ENCODE assay signal across 20 cellular contexts in genomic region chr5:94159144-94159543, GRCh38.
DNase-seq lines count a peak whose midpoint lies in the region; ATAC-seq and TF ChIP-seq lines count a peak whose summit lies in the region.
"Had no signal": no experiment of that assay in that cellular context is flagged by ENCODE, and none has a peak within 500 bp of the region (broad histone marks: within the 10 kb centered on the region; RNA-seq: fewer than 3 reads in every experiment).

No MANE protein-coding gene starts in this region.

- no peaks in the 10 kb centered on the region for H3K27me3 Mint-ChIP-seq in neural crest cell (ENCODE audit: low read depth)
- H3K27me3 Mint-ChIP-seq: activated CD4-positive, alpha-beta T cell treated with anti-CD3 and anti-CD28 coated beads, Interleukin-2, amount 10 ng/mL, durations not matched to agents 24 days and 14 days had no signal

- DNase-seq in SIG-M5 treated with dmso at 0.1 percent for 504 hours (lab: John Stamatoyannopoulos, UW; ENCODE audit: unreplicated experiment) (peak; percentile 7), SIG-M5 (lab: John Stamatoyannopoulos, UW) (no peak), RKO (ENCODE audit: low spot score) (peak; percentile 20), neural crest cell (ENCODE audit: low read depth, low spot score) (no peak)
- no peak for DNase-seq in activated CD4-positive, alpha-beta T cell treated with anti-CD3 and anti-CD28 coated beads for 1 hour
- DNase-seq: activated CD4-positive, alpha-beta T cell treated with anti-CD3 and anti-CD28 coated beads, Interleukin-2, amount 10 ng/mL, durations not matched to agents 24 days and 14 days; activated effector memory CD4-positive, alpha-beta T cell treated with Interleukin-2 at 50 U/mL for 16 hours; GF-D8; KBM-7; NCI-H1436 treated with DMSO at 0.1 percent for 48 hours; NCI-H2171 treated with DMSO at 0.1 percent for 48 hours; nephron progenitor cell; spleen; substantia nigra; uterus had no signal

- H3K4me1 Mint-ChIP-seq in neural crest cell: peaks cover 6% of the 10 kb centered on the region
- H3K4me1 Mint-ChIP-seq: activated CD4-positive, alpha-beta T cell treated with anti-CD3 and anti-CD28 coated beads, Interleukin-2, amount 10 ng/mL, durations not matched to agents 24 days and 14 days; mesothelial cell of epicardium had no signal

- H4K20me1 ChIP-seq in Loucy (ENCODE audit: insufficient read depth, low read length, poor library complexity, severe bottlenecking): no peaks in the 10 kb centered on the region
- H4K20me1 ChIP-seq: BLaER1 treated with 17β-estradiol and CSF1 and Interleukin-3, amounts not matched to agents 10 nM and 100 nM had no signal

- H3K9me3 ChIP-seq in Loucy (ENCODE audit: insufficient read depth, low read depth, low read length): no peaks in the 10 kb centered on the region
- H3K9me3 ChIP-seq: BLaER1 treated with 17β-estradiol and CSF1 and Interleukin-3, amounts not matched to agents 10 nM and 100 nM; uterus had no signal

- H3K4me3 Mint-ChIP-seq in neural crest cell: no peak overlapping the region
- H3K4me3 Mint-ChIP-seq: activated CD4-positive, alpha-beta T cell treated with anti-CD3 and anti-CD28 coated beads, Interleukin-2, amount 10 ng/mL, durations not matched to agents 24 days and 14 days; mesothelial cell of epicardium; nephron progenitor cell had no signal

- no peaks in the 10 kb centered on the region for H3K27me3 ChIP-seq in Loucy (ENCODE audit: insufficient read depth, low read length, poor library complexity, severe bottlenecking)
- H3K27me3 ChIP-seq: BLaER1 treated with 17β-estradiol and CSF1 and Interleukin-3, amounts not matched to agents 10 nM and 100 nM; spleen; uterus had no signal

- no peaks in the 10 kb centered on the region for H3K36me3 Mint-ChIP-seq in neural crest cell (ENCODE audit: low read depth)

- no peak overlapping the region for H3K27ac Mint-ChIP-seq in neural crest cell (ENCODE audit: unreplicated experiment)
- H3K27ac Mint-ChIP-seq: activated CD4-positive, alpha-beta T cell treated with anti-CD3 and anti-CD28 coated beads, Interleukin-2, amount 10 ng/mL, durations not matched to agents 24 days and 14 days; mesothelial cell of epicardium; nephron progenitor cell had no signal

- no peaks in the 10 kb centered on the region for H3K9me2 ChIP-seq in Loucy (replicated peaks; ENCODE audit: low read depth, low read length)

- H3K4me2 ChIP-seq in Loucy (ENCODE audit: low read depth, low read length, poor library complexity, severe bottlenecking): no peak overlapping the region
- H3K4me2 ChIP-seq: BLaER1 treated with 17β-estradiol and CSF1 and Interleukin-3, amounts not matched to agents 10 nM and 100 nM had no signal

- H3K9ac ChIP-seq in Loucy (ENCODE audit: low read depth, low read length, poor library complexity, severe bottlenecking): no peak overlapping the region
- H3K9ac ChIP-seq: BLaER1 treated with 17β-estradiol and CSF1 and Interleukin-3, amounts not matched to agents 10 nM and 100 nM had no signal

- no peaks in the 10 kb centered on the region for H3K36me3 ChIP-seq in Loucy (ENCODE audit: insufficient read depth, low read length)
- H3K36me3 ChIP-seq: BLaER1 treated with 17β-estradiol and CSF1 and Interleukin-3, amounts not matched to agents 10 nM and 100 nM; spleen; uterus had no signal

- no peaks in the 10 kb centered on the region for H3K4me1 ChIP-seq in Loucy (ENCODE audit: insufficient read depth, low read length, poor library complexity, severe bottlenecking)
- H3K4me1 ChIP-seq: spleen, uterus had no signal

- TF ChIP-seq CTCF in Loucy (conservative IDR thresholded peaks at IDR 0.05; ENCODE audit: low read length): peak; percentile 43
- peak; percentile 14 for TF ChIP-seq CTCF in neural crest cell (conservative IDR thresholded peaks at IDR 0.05)

- H3F3A ChIP-seq in Loucy (ENCODE audit: low read depth): no peaks in the 10 kb centered on the region

- no peaks in the 10 kb centered on the region for H3K79me2 ChIP-seq in Loucy (ENCODE audit: insufficient read depth, low read length)

- no peaks in the 10 kb centered on the region for H3K9me3 Mint-ChIP-seq in neural crest cell
- H3K9me3 Mint-ChIP-seq: activated CD4-positive, alpha-beta T cell treated with anti-CD3 and anti-CD28 coated beads, Interleukin-2, amount 10 ng/mL, durations not matched to agents 24 days and 14 days had no signal

- H2AFZ ChIP-seq in Loucy (ENCODE audit: low read length): no peak overlapping the region

- no peak overlapping the region for H3K4me3 ChIP-seq in Loucy (ENCODE audit: low read length, poor library complexity, severe bottlenecking)
- H3K4me3 ChIP-seq: BLaER1 treated with 17β-estradiol and CSF1 and Interleukin-3, amounts not matched to agents 10 nM and 100 nM; spleen; uterus had no signal

- ATAC-seq in GM21528 (IDR thresholded peaks at IDR 0.05; ENCODE audit: low FRiP score, unreplicated experiment): no peak
- ATAC-seq in HG03039 (IDR thresholded peaks at IDR 0.05; ENCODE audit: unreplicated experiment): no peak

Comparison
In these comparisons a context has a peak if more than half of its experiments do, and no peak if none do; other contexts are left out.
1. DNase-seq: peak in SIG-M5 treated with dmso at 0.1 percent for 504 hours (single experiment) and RKO (single experiment); none in SIG-M5 (single experiment), neural crest cell (single experiment) and activated CD4-positive, alpha-beta T cell treated with anti-CD3 and anti-CD28 coated beads for 1 hour (single experiment).